15 cellular contexts compared by ENCODE assay signal in genomic region chr11:60994450-60995135, GRCh38. TPM values are rescaled to one million over a fixed set of nuclear protein-coding genes. Genes with fewer than 3 reads are reported as not detected.
DNase-seq lines count a peak whose midpoint lies in the region; TF ChIP-seq lines count a peak whose summit lies in the region.
"Had no signal": no experiment of that assay in that cellular context is flagged by ENCODE, and none has a peak within 500 bp of the region (broad histone marks: within the 10 kb centered on the region; RNA-seq: fewer than 3 reads in every experiment).

No MANE protein-coding gene starts in this region.

- in situ Hi-C loops in KBM-7 (cut with MboI; ENCODE audit: low pct_unique_long_range_greater_than_20kb, low sequenced_read_pairs) = no loop called here
- in situ Hi-C loops in GM23248 (cut with MboI) = no loop called here

- no peak overlapping the region for H3K27ac ChIP-seq in GM23248
- H3K27ac ChIP-seq: epithelial cell of prostate, left ventricle myocardium inferior, testis had no signal

- H3K36me3 ChIP-seq in GM23248 (ENCODE audit: low read depth) = no peaks in the 10 kb centered on the region
- H3K36me3 ChIP-seq: left ventricle myocardium inferior had no signal

- peak overlapping the region; percentile 66 for H3K4me3 Mint-ChIP-seq in T-helper 1 cell treated with Interleukin-12 subunit alpha and Interleukin-12 subunit beta and Interleukin-4 antibody, amounts not matched to agents 30 μg/mL and 1 μg/mL, for 36 hours
- H3K4me3 Mint-ChIP-seq in chondrocyte (ENCODE audit: unreplicated experiment) = no peak overlapping the region

- no peaks in the 10 kb centered on the region for H3K9me3 Mint-ChIP-seq in T-helper 1 cell treated with Interleukin-12 subunit alpha and Interleukin-12 subunit beta and Interleukin-4 antibody, amounts not matched to agents 30 μg/mL and 1 μg/mL, for 36 hours
- no peaks in the 10 kb centered on the region for H3K9me3 Mint-ChIP-seq in chondrocyte (ENCODE audit: low read depth)
- H3K9me3 Mint-ChIP-seq: naive B cell had no signal

- WGBS in GM23248 (ENCODE audit: low coverage in 1 of 2, low lambda C conversion rate in 2 of 2, missing lambda C conversion rate in 2 of 2), 2 experiments = 48 to 49% methylated on average over 10 of the region's 10 CpGs

- peaks cover 47% of the 10 kb centered on the region for H3K36me3 Mint-ChIP-seq in T-helper 1 cell treated with Interleukin-12 subunit alpha and Interleukin-12 subunit beta and Interleukin-4 antibody, amounts not matched to agents 30 μg/mL and 1 μg/mL, for 36 hours (ENCODE audit: low read depth)
- H3K36me3 Mint-ChIP-seq in chondrocyte (ENCODE audit: low read depth) = no peaks in the 10 kb centered on the region

- no peak overlapping the region for H2AFZ ChIP-seq in GM23248

- no peaks in the 10 kb centered on the region for H3K4me1 ChIP-seq in GM23248 (ENCODE audit: insufficient read depth)

- no peak overlapping the region for H3K4me2 ChIP-seq in GM23248 (ENCODE audit: unreplicated experiment)

- H3K9me2 ChIP-seq in GM23248 (ENCODE audit: insufficient read depth) = no peaks in the 10 kb centered on the region

- no peak overlapping the region for H3K9ac ChIP-seq in GM23248

- peaks cover 36% of the 10 kb centered on the region for H3K27me3 ChIP-seq in GM23248 (replicated peaks; ENCODE audit: insufficient read depth)
- H3K27me3 ChIP-seq: testis had no signal

- H3K27ac Mint-ChIP-seq in T-helper 1 cell treated with Interleukin-12 subunit alpha and Interleukin-12 subunit beta and Interleukin-4 antibody, amounts not matched to agents 30 μg/mL and 1 μg/mL, for 36 hours = peak overlapping the region; percentile 88
- no peak overlapping the region for H3K27ac Mint-ChIP-seq in chondrocyte (ENCODE audit: unreplicated experiment)
- H3K27ac Mint-ChIP-seq: naive B cell had no signal

- no peaks in the 10 kb centered on the region for H3K9me3 ChIP-seq in GM23248 (ENCODE audit: low read depth)
- H3K9me3 ChIP-seq: left ventricle myocardium inferior, testis had no signal

- DNase-seq in activated CD4-positive, alpha-beta T cell treated with anti-CD3 and anti-CD28 coated beads for 48 hours = peak; percentile 70
- no peak for DNase-seq in activated CD4-positive, alpha-beta T cell treated with anti-CD3 and anti-CD28 coated beads, Interleukin-2, amount 50 U/mL, for 1 hour
- DNase-seq in chondrocyte (ENCODE audit: low spot score) (peak; percentile 17), KBM-7 (no peak), GM23248 (no peak), inferior parietal cortex (ENCODE audit: extremely low spot score) (no peak)
- DNase-seq in stimulated activated CD8-positive, alpha-beta memory T cell treated with anti-CD3 and anti-CD28 coated beads, Interleukin-4, amount 100 ng/mL, for 48 hours = peak; percentile 61
- DNase-seq: activated CD4-positive, CD25-positive, alpha-beta regulatory T cell treated with anti-CD3 and anti-CD28 coated beads, Interleukin-2, amount 50 U/mL, for 72 hours; left ventricle myocardium inferior; naive B cell; NCI-H1092 treated with DMSO at 0.1 percent for 48 hours; testis had no signal

- no peaks in the 10 kb centered on the region for H4K20me1 ChIP-seq in GM23248 (ENCODE audit: insufficient read depth)

- no peaks in the 10 kb centered on the region for H3K27me3 Mint-ChIP-seq in T-helper 1 cell treated with Interleukin-12 subunit alpha and Interleukin-12 subunit beta and Interleukin-4 antibody, amounts not matched to agents 30 μg/mL and 1 μg/mL, for 36 hours (ENCODE audit: low read depth)
- peaks cover 29% of the 10 kb centered on the region for H3K27me3 Mint-ChIP-seq in chondrocyte (ENCODE audit: low read depth)
- H3K27me3 Mint-ChIP-seq: naive B cell had no signal

- H3K4me1 Mint-ChIP-seq in T-helper 1 cell treated with Interleukin-12 subunit alpha and Interleukin-12 subunit beta and Interleukin-4 antibody, amounts not matched to agents 30 μg/mL and 1 μg/mL, for 36 hours (ENCODE audit: low read depth) = peaks cover 61% of the 10 kb centered on the region
- no peaks in the 10 kb centered on the region for H3K4me1 Mint-ChIP-seq in chondrocyte (ENCODE audit: low read depth)

- TF ChIP-seq CTCF in chondrocyte (IDR thresholded peaks at IDR 0.05) = no peak

- H3K4me3 ChIP-seq in GM23248 = no peak overlapping the region
- H3K4me3 ChIP-seq: left ventricle myocardium inferior, testis had no signal

- H3F3A ChIP-seq in GM23248 (ENCODE audit: insufficient read depth) = no peaks in the 10 kb centered on the region

- no peaks in the 10 kb centered on the region for H3K79me2 ChIP-seq in GM23248 (ENCODE audit: insufficient read depth)

RNA-seq across cellular contexts. Expression of gene CD6, which starts 23.1 kb away (rescaled TPM):
- total RNA-seq in chondrocyte = 0.33 TPM in 1 of 3 replicates, not detected in the others
- not detected in 2 replicates for total RNA-seq in GM23248 (2014; rRNA removed; shearing (Covaris generic))
- polyA plus RNA-seq in GM23248 (2016; fragmentation: Nextera tagmentation; extraction: Ambion mirVana) = not detected in 2 replicates
- total RNA-seq: RPMI7951 had no signal

RNA-seq across cellular contexts. Expression of gene SLC15A3, which starts 42.6 kb away (rescaled TPM):
- 0.54 to 1.6 TPM (median 0.62 TPM) in 3 replicates for total RNA-seq in chondrocyte
- total RNA-seq in GM23248 (2014; rRNA removed; shearing (Covaris generic)) = 0.51 and 2.2 TPM in 2 replicates
- 1.1 and 1.5 TPM in 2 replicates for polyA plus RNA-seq in GM23248 (2016; fragmentation: Nextera tagmentation; extraction: Ambion mirVana)

Comparison
In these comparisons a context has a peak if more than half of its experiments do, and no peak if none do; other contexts are left out.
1. DNase-seq: peak in activated CD4-positive, alpha-beta T cell treated with anti-CD3 and anti-CD28 coated beads for 48 hours (single experiment), chondrocyte (single experiment) and stimulated activated CD8-positive, alpha-beta memory T cell treated with anti-CD3 and anti-CD28 coated beads, Interleukin-4, amount 100 ng/mL, for 48 hours (single experiment); none in activated CD4-positive, alpha-beta T cell treated with anti-CD3 and anti-CD28 coated beads, Interleukin-2, amount 50 U/mL, for 1 hour (single experiment), KBM-7 (single experiment), GM23248 (single experiment) and inferior parietal cortex (single experiment).